1 cellular context compared by ENCODE assay signal in the genomic region with DNA sequence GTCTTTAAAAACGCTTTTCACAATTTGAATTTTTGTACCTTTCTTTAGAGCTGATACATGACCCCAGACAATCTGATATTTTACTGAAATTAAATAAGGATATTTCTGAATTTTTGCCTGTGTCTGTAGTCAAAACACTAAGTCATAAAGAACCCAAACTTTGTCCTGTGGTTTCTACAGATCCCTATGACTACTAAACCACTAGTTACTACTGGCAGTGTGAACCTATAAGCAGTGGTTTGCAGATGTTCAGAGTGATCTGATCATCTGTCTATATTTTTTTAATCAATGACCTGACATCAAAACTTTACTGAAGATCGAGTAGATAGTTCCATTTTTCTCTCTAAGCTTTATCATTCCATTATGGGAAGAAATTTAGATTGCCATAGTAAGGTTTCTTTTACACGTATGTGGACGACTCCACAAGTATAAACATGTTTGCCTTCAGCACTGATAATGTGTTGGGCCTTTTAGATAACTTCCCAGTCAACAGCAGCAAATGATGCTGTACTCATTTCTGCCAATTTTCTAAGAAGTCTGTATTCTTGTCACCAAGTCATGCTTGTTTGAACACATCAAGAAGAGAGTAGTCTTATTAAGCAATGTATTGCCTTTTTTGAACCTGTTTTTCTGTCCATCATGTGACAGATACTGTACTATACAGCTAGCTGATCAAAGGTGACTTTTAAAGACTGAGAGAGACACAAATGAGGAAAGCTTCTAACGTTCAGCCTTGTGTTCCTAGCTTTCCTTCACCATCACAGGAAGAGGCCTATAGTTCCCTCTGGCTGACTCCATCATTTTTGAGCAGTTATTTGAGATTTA.
TF ChIP-seq lines count a peak whose summit lies in the region.

No MANE protein-coding gene starts in this region.

TF ChIP-seq in HCT116, 20 proteins besides CTCF, POLR2A, EP300 and RAD21:
- no peak for TF ChIP-seq REST (IDR thresholded peaks at IDR 0.05; ENCODE audit: low read depth)
- no peak for TF ChIP-seq CEBPB (IDR thresholded peaks at IDR 0.05; ENCODE audit: low read depth)
- TF ChIP-seq, protein P1, sequence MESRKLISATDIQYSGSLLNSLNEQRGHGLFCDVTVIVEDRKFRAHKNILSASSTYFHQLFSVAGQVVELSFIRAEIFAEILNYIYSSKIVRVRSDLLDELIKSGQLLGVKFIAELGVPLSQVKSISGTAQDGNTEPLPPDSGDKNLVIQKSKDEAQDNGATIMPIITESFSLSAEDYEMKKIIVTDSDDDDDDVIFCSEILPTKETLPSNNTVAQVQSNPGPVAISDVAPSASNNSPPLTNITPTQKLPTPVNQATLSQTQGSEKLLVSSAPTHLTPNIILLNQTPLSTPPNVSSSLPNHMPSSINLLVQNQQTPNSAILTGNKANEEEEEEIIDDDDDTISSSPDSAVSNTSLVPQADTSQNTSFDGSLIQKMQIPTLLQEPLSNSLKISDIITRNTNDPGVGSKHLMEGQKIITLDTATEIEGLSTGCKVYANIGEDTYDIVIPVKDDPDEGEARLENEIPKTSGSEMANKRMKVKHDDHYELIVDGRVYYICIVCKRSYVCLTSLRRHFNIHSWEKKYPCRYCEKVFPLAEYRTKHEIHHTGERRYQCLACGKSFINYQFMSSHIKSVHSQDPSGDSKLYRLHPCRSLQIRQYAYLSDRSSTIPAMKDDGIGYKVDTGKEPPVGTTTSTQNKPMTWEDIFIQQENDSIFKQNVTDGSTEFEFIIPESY (IDR thresholded peaks at IDR 0.05; ENCODE audit: extremely low read depth, insufficient replicate concordance, low read length) = no peak
- TF ChIP-seq, protein P2, sequence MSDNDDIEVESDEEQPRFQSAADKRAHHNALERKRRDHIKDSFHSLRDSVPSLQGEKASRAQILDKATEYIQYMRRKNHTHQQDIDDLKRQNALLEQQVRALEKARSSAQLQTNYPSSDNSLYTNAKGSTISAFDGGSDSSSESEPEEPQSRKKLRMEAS (IDR thresholded peaks at IDR 0.05) = no peak
- no peak for TF ChIP-seq SP1 (IDR thresholded peaks at IDR 0.05; ENCODE audit: low read depth)
- TF ChIP-seq CBX3 (IDR thresholded peaks at IDR 0.05; ENCODE audit: low read depth) = no peak
- no peak for TF ChIP-seq ATF3 (IDR thresholded peaks at IDR 0.05)
TF ChIP-seq in HCT116: peak in this region for 0.
